2 cellular contexts compared by ENCODE assay signal in the genomic region with DNA sequence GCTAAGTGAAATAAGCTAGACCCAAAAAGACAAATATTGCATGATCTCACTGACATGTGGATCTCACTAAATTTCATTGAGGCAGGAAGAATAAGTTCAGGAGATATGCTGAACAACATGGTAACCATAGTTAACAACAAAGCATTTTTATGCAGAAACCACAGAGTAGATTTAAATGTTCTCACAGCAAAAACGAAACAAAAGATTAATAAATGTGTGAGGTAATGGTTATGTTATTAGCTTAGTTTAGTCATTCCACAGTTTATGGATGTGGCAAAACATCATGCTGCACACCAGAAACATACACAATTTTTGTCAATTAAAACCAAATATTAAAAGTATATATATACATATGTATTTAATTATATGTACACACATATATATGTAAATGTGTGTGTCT.
A peak's percentile ranks its signal among the peaks of the same experiment; 100 is the strongest.
TF ChIP-seq lines count a peak whose summit lies in the region.

No MANE protein-coding gene starts in this region.

TF ChIP-seq in GM12878, 131 proteins besides CTCF, POLR2A, EP300 and RAD21 (continued from another document):
- no peak for TF ChIP-seq HCFC1 (IDR thresholded peaks at IDR 0.05; ENCODE audit: low read length)
- TF ChIP-seq, protein P1, sequence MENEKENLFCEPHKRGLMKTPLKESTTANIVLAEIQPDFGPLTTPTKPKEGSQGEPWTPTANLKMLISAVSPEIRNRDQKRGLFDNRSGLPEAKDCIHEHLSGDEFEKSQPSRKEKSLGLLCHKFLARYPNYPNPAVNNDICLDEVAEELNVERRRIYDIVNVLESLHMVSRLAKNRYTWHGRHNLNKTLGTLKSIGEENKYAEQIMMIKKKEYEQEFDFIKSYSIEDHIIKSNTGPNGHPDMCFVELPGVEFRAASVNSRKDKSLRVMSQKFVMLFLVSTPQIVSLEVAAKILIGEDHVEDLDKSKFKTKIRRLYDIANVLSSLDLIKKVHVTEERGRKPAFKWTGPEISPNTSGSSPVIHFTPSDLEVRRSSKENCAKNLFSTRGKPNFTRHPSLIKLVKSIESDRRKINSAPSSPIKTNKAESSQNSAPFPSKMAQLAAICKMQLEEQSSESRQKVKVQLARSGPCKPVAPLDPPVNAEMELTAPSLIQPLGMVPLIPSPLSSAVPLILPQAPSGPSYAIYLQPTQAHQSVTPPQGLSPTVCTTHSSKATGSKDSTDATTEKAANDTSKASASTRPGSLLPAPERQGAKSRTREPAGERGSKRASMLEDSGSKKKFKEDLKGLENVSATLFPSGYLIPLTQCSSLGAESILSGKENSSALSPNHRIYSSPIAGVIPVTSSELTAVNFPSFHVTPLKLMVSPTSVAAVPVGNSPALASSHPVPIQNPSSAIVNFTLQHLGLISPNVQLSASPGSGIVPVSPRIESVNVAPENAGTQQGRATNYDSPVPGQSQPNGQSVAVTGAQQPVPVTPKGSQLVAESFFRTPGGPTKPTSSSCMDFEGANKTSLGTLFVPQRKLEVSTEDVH (IDR thresholded peaks at IDR 0.05; ENCODE audit: low read depth, partially characterized antibody): no peak
- no peak for TF ChIP-seq KLF5 (IDR thresholded peaks at IDR 0.05; ENCODE audit: partially characterized antibody)
- no peak for TF ChIP-seq SPI1 (IDR thresholded peaks at IDR 0.05; ENCODE audit: borderline replicate concordance, insufficient read depth, low read depth, low read length)
- TF ChIP-seq, protein P2, sequence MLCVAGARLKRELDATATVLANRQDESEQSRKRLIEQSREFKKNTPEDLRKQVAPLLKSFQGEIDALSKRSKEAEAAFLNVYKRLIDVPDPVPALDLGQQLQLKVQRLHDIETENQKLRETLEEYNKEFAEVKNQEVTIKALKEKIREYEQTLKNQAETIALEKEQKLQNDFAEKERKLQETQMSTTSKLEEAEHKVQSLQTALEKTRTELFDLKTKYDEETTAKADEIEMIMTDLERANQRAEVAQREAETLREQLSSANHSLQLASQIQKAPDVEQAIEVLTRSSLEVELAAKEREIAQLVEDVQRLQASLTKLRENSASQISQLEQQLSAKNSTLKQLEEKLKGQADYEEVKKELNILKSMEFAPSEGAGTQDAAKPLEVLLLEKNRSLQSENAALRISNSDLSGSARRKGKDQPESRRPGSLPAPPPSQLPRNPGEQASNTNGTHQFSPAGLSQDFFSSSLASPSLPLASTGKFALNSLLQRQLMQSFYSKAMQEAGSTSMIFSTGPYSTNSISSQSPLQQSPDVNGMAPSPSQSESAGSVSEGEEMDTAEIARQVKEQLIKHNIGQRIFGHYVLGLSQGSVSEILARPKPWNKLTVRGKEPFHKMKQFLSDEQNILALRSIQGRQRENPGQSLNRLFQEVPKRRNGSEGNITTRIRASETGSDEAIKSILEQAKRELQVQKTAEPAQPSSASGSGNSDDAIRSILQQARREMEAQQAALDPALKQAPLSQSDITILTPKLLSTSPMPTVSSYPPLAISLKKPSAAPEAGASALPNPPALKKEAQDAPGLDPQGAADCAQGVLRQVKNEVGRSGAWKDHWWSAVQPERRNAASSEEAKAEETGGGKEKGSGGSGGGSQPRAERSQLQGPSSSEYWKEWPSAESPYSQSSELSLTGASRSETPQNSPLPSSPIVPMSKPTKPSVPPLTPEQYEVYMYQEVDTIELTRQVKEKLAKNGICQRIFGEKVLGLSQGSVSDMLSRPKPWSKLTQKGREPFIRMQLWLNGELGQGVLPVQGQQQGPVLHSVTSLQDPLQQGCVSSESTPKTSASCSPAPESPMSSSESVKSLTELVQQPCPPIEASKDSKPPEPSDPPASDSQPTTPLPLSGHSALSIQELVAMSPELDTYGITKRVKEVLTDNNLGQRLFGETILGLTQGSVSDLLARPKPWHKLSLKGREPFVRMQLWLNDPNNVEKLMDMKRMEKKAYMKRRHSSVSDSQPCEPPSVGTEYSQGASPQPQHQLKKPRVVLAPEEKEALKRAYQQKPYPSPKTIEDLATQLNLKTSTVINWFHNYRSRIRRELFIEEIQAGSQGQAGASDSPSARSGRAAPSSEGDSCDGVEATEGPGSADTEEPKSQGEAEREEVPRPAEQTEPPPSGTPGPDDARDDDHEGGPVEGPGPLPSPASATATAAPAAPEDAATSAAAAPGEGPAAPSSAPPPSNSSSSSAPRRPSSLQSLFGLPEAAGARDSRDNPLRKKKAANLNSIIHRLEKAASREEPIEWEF (IDR thresholded peaks at IDR 0.05; ENCODE audit: insufficient replicate concordance, low read depth, low read length): no peak
- TF ChIP-seq, protein P3, sequence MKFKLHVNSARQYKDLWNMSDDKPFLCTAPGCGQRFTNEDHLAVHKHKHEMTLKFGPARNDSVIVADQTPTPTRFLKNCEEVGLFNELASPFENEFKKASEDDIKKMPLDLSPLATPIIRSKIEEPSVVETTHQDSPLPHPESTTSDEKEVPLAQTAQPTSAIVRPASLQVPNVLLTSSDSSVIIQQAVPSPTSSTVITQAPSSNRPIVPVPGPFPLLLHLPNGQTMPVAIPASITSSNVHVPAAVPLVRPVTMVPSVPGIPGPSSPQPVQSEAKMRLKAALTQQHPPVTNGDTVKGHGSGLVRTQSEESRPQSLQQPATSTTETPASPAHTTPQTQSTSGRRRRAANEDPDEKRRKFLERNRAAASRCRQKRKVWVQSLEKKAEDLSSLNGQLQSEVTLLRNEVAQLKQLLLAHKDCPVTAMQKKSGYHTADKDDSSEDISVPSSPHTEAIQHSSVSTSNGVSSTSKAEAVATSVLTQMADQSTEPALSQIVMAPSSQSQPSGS (IDR thresholded peaks at IDR 0.05; ENCODE audit: low read length): 0 out of 2 replicates have a peak, but pooled peaks have one; percentile 23
- no peak for TF ChIP-seq TBL1XR1 (IDR thresholded peaks at IDR 0.05; ENCODE audit: low read depth, low read length)

TF ChIP-seq in WTC11, 78 proteins besides CTCF, POLR2A, EP300 and RAD21 (continued from another document):
- TF ChIP-seq, protein P4, sequence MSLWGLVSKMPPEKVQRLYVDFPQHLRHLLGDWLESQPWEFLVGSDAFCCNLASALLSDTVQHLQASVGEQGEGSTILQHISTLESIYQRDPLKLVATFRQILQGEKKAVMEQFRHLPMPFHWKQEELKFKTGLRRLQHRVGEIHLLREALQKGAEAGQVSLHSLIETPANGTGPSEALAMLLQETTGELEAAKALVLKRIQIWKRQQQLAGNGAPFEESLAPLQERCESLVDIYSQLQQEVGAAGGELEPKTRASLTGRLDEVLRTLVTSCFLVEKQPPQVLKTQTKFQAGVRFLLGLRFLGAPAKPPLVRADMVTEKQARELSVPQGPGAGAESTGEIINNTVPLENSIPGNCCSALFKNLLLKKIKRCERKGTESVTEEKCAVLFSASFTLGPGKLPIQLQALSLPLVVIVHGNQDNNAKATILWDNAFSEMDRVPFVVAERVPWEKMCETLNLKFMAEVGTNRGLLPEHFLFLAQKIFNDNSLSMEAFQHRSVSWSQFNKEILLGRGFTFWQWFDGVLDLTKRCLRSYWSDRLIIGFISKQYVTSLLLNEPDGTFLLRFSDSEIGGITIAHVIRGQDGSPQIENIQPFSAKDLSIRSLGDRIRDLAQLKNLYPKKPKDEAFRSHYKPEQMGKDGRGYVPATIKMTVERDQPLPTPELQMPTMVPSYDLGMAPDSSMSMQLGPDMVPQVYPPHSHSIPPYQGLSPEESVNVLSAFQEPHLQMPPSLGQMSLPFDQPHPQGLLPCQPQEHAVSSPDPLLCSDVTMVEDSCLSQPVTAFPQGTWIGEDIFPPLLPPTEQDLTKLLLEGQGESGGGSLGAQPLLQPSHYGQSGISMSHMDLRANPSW (CRISPR knock-in tag; conservative IDR thresholded peaks at IDR 0.05; ENCODE audit: low read depth): no peak
- TF ChIP-seq GABPB1 (CRISPR knock-in tag; IDR thresholded peaks at IDR 0.05) (no peak), ZNF396 (CRISPR knock-in tag; IDR thresholded peaks at IDR 0.05; ENCODE audit: borderline replicate concordance) (no peak)
- TF ChIP-seq, protein P5, sequence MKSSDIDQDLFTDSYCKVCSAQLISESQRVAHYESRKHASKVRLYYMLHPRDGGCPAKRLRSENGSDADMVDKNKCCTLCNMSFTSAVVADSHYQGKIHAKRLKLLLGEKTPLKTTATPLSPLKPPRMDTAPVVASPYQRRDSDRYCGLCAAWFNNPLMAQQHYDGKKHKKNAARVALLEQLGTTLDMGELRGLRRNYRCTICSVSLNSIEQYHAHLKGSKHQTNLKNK (CRISPR knock-in tag; IDR thresholded peaks at IDR 0.05): no peak
